In genomic region chr3:8505621-8506020, GRCh38 we compare ENCODE assay signal across 12 cellular contexts. TPM values are rescaled to one million over a fixed set of nuclear protein-coding genes. Genes with fewer than 3 reads are reported as not detected.
A peak's percentile ranks its signal among the peaks of the same experiment; 100 is the strongest.
DNase-seq lines count a peak whose midpoint lies in the region; TF ChIP-seq lines count a peak whose summit lies in the region.
"Had no signal": no experiment of that assay in that cellular context is flagged by ENCODE, and none has a peak within 500 bp of the region (broad histone marks: within the 10 kb centered on the region; RNA-seq: fewer than 3 reads in every experiment).

No MANE protein-coding gene starts in this region.

- intact Hi-C loops in colonic mucosa (cut with DNase I): loop anchor here (10.0 kb wide), 1 partner anchor 61 kb away; no protein-coding TSS in a partner anchor

- H3K9ac ChIP-seq in colonic mucosa (ENCODE audit: low read depth in 2 of 2, low read length in 2 of 2): no peak overlapping the region

- H4K20me1 ChIP-seq in osteoblast (ENCODE audit: insufficient read depth, low read length): peaks cover 4% of the 10 kb centered on the region

- peaks cover 79% of the 10 kb centered on the region for H3K4me1 ChIP-seq in ACC112 (ENCODE audit: control insufficient read depth, insufficient read depth, low read length, unreplicated experiment)
- no peaks in the 10 kb centered on the region for H3K4me1 ChIP-seq in colonic mucosa
- peaks cover 71% of the 10 kb centered on the region for H3K4me1 ChIP-seq in osteoblast (ENCODE audit: insufficient read depth, low read length)

- DNase-seq in HT-29 (ENCODE audit: low spot score) (peak; percentile 31), colonic mucosa (peak; percentile 68), osteoblast (ENCODE audit: insufficient read length, low spot score, missing footprints) (no peak), mesenteric fat pad (ENCODE audit: low spot score) (no peak), cortex of kidney (lab: John Stamatoyannopoulos, UW) (no peak)
- DNase-seq in stimulated activated CD4-positive, alpha-beta T cell treated with anti-CD3 and anti-CD28 coated beads, Interleukin-4, amount 100 ng/mL, for 4 hours: no peak
- DNase-seq in activated effector memory CD4-positive, alpha-beta T cell treated with anti-CD3 and anti-CD28 coated beads, Interleukin-2, amount 50 U/mL, for 16 hours: no peak
- DNase-seq: activated CD8-positive, alpha-beta memory T cell treated with anti-CD3 and anti-CD28 coated beads, Interleukin-2, amount 10 ng/mL, durations not matched to agents 7 days and 5 days; CD8-positive, alpha-beta T cell; NCI-H526 treated with DMSO at 0.1 percent for 48 hours; T-helper 2 cell had no signal

- H3K79me2 ChIP-seq in ACC112 (ENCODE audit: control insufficient read depth, insufficient read depth, low read length, unreplicated experiment): peaks cover 62% of the 10 kb centered on the region
- H3K79me2 ChIP-seq in osteoblast (ENCODE audit: insufficient read depth, low read length): peaks cover 42% of the 10 kb centered on the region

- H3K27ac ChIP-seq in ACC112 (ENCODE audit: low read depth, low read length): peak overlapping the region; percentile 53
- H3K27ac ChIP-seq in colonic mucosa: no peak overlapping the region
- peak overlapping the region; percentile 62 for H3K27ac ChIP-seq in osteoblast (ENCODE audit: low read depth, low read length)

- H2AFZ ChIP-seq in ACC112 (ENCODE audit: low read length, unreplicated experiment) (no peak overlapping the region), osteoblast (ENCODE audit: low read length) (no peak overlapping the region)

- H3K27me3 ChIP-seq in ACC112 (ENCODE audit: insufficient read depth, low read length): no peaks in the 10 kb centered on the region
- no peaks in the 10 kb centered on the region for H3K27me3 ChIP-seq in colonic mucosa
- H3K27me3 ChIP-seq in osteoblast (ENCODE audit: insufficient read depth, low read length): no peaks in the 10 kb centered on the region

- H3K4me2 ChIP-seq in osteoblast (ENCODE audit: insufficient read depth, low read length): peak overlapping the region; percentile 82

- H3K4me3 ChIP-seq in ACC112 (ENCODE audit: low read depth, low read length) (peak overlapping the region; percentile 72; the same call in 1 of the 2 replicates), colonic mucosa (no peak overlapping the region), osteoblast (ENCODE audit: insufficient read depth, low read length) (peak overlapping the region; percentile 21)

- TF ChIP-seq CTCF in colonic mucosa (IDR thresholded peaks at IDR 0.05) (no peak), osteoblast (IDR thresholded peaks at IDR 0.05; ENCODE audit: extremely low read depth, low read depth, low read length) (no peak)

- H3K36me3 ChIP-seq in ACC112 (ENCODE audit: insufficient read depth, low read length): 0 out of 2 replicates have a peak, but pooled peaks cover 10% of the 10 kb centered on the region
- no peaks in the 10 kb centered on the region for H3K36me3 ChIP-seq in colonic mucosa
- H3K36me3 ChIP-seq in osteoblast (ENCODE audit: insufficient read depth, low read length): peaks cover 62% of the 10 kb centered on the region

- H3K9me3 ChIP-seq in colonic mucosa: no peaks in the 10 kb centered on the region
- H3K9me3 ChIP-seq in osteoblast (ENCODE audit: low read depth, low read length): no peaks in the 10 kb centered on the region

RNA-seq across cellular contexts. Expression of gene LMCD1, which starts 4.0 kb away (rescaled TPM):
- 4.8 and 7.5 TPM in 2 replicates for total RNA-seq in HT-29 (2014; rRNA removed; shearing (Covaris generic))
- total RNA-seq in colonic mucosa (1 to 10 TPM; 5.5 to 7.6 TPM), osteoblast (213 and 294 TPM in 2 replicates), mesenteric fat pad (506 TPM)

Comparison
In these comparisons a context has a peak if more than half of its experiments do, and no peak if none do; other contexts are left out.
1. DNase-seq: peak in HT-29 (single experiment) and colonic mucosa (single experiment); none in osteoblast (single experiment), stimulated activated CD4-positive, alpha-beta T cell treated with anti-CD3 and anti-CD28 coated beads, Interleukin-4, amount 100 ng/mL, for 4 hours (0 of 2), activated effector memory CD4-positive, alpha-beta T cell treated with anti-CD3 and anti-CD28 coated beads, Interleukin-2, amount 50 U/mL, for 16 hours (single experiment), mesenteric fat pad (single experiment) and cortex of kidney (single experiment).
2. RNA of gene LMCD1, which starts 4.0 kb away (total RNA-seq): 506 TPM in mesenteric fat pad (single experiment) and 213 to 294 TPM in osteoblast; 5.5 to 7.6 TPM in colonic mucosa and 4.8 to 7.5 TPM in HT-29; every median in the first group is over 10 times any median in the second.